In the genomic region with DNA sequence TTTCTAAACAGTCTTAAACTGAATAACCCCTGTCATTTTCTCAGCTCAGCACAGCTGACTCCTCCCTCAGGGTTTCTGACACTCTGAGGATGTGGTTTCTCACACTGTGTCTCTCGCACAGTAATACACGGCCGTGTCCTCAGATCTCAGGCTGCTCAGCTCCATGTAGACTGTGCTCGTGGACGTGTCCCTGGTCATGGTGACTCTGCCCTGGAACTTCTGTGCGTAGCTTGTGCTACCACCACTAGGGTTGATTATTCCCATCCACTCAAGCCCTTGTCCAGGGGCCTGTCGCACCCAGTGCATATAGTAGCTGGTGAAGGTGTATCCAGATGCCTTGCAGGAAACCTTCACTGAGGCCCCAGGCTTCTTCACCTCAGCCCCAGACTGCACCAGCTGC, we compare ENCODE assay signal across 8 cellular contexts.
A peak's percentile ranks its signal among the peaks of the same experiment; 100 is the strongest.
DNase-seq lines count a peak whose midpoint lies in the region; FAIRE-seq and TF ChIP-seq lines count a peak whose summit lies in the region.
"Not testable (repeated sequence)": the region's sequence is repeated elsewhere in the genome, so short reads cannot be mapped to it uniquely, and the experiment has no call there.

No MANE protein-coding gene starts in this region.

- POLR2A ChIA-PET in CD8-positive, alpha-beta memory T cell (lab: Charles Lee) = not testable (repeated sequence)

- H3K4me3 ChIP-seq in CD8-positive, alpha-beta memory T cell (ENCODE audit: low read length) = peak overlapping the region; percentile 30
- not testable (repeated sequence) for H3K4me3 ChIP-seq in kidney (ENCODE audit: low read length in 2 of 2)
- peak overlapping the region; percentile 6 for H3K4me3 ChIP-seq in thymus (ENCODE audit: low read length)

- not testable (repeated sequence) for H3K36me3 ChIP-seq in CD8-positive, alpha-beta memory T cell (ENCODE audit: insufficient read depth, low read length); kidney (ENCODE audit: control insufficient read depth in 1 of 2, insufficient read depth in 2 of 2, low read length in 2 of 2); thymus (ENCODE audit: control insufficient read depth, insufficient read depth)

- 3% methylated on average over 7 of the region's 7 CpGs for WGBS in thymus

- H3K9ac ChIP-seq in kidney (ENCODE audit: low read length in 2 of 2) = not testable (repeated sequence)

- not testable (repeated sequence) for H3K36me3 Mint-ChIP-seq in CD8-positive, alpha-beta memory T cell; T-helper 1 cell treated with Interleukin-12 subunit alpha and Interleukin-12 subunit beta and Interleukin-4 antibody, amounts not matched to agents 30 μg/mL and 1 μg/mL, for 36 hours (ENCODE audit: low read depth); activated naive CD4-positive, alpha-beta T cell treated with anti-CD3 and anti-CD28 coated beads, Interleukin-2, amount 50 U/mL, for 24 hours

- peak; percentile 35 to 78 (median 73) for DNase-seq in CD8-positive, alpha-beta memory T cell
- DNase-seq in activated CD4-positive, alpha-beta T cell treated with anti-CD3 and anti-CD28 coated beads, Interleukin-2, amount 50 U/mL, for 1 hour = peak; percentile 49
- DNase-seq in activated T-cell treated with anti-CD3 and anti-CD28 coated beads, Interleukin-2, amount 50 U/mL, for 48 hours = peak; percentile 60 to 67
- DNase-seq in kidney = peak; percentile 10
- peak; percentile 15 for DNase-seq in stimulated activated CD4-positive, alpha-beta T cell treated with anti-CD3 and anti-CD28 coated beads, Interleukin-4, amount 100 ng/mL, for 1 hour

- peaks cover 79% of the 10 kb centered on the region for H3K4me1 ChIP-seq in CD8-positive, alpha-beta memory T cell (ENCODE audit: insufficient read depth, low read length)
- not testable (repeated sequence) for H3K4me1 ChIP-seq in kidney (ENCODE audit: control insufficient read depth in 1 of 2, insufficient read depth in 1 of 2, low read depth in 1 of 2, low read length in 2 of 2)
- H3K4me1 ChIP-seq in thymus (ENCODE audit: control insufficient read depth, insufficient read depth, low read length) = peaks cover 39% of the 10 kb centered on the region

- not testable (repeated sequence) for H3K27me3 Mint-ChIP-seq in CD8-positive, alpha-beta memory T cell; activated naive CD4-positive, alpha-beta T cell treated with anti-CD3 and anti-CD28 coated beads, Interleukin-2, amount 50 U/mL, for 24 hours
- H3K27me3 Mint-ChIP-seq in T-helper 1 cell treated with Interleukin-12 subunit alpha and Interleukin-12 subunit beta and Interleukin-4 antibody, amounts not matched to agents 30 μg/mL and 1 μg/mL, for 36 hours (ENCODE audit: low read depth) = peaks cover 43% of the 10 kb centered on the region

- H3K27me3 ChIP-seq in CD8-positive, alpha-beta memory T cell (ENCODE audit: insufficient read depth, low read length, poor library complexity, severe bottlenecking); thymus (ENCODE audit: control insufficient read depth, insufficient read depth): not testable (repeated sequence)

- peaks cover 76 to 79% (median 77%) of the 10 kb centered on the region in 3 donors for H3K4me1 Mint-ChIP-seq in CD8-positive, alpha-beta memory T cell
- peaks cover 61% of the 10 kb centered on the region for H3K4me1 Mint-ChIP-seq in T-helper 1 cell treated with Interleukin-12 subunit alpha and Interleukin-12 subunit beta and Interleukin-4 antibody, amounts not matched to agents 30 μg/mL and 1 μg/mL, for 36 hours (ENCODE audit: low read depth)
- H3K4me1 Mint-ChIP-seq in activated naive CD4-positive, alpha-beta T cell treated with anti-CD3 and anti-CD28 coated beads, Interleukin-2, amount 50 U/mL, for 24 hours = peaks cover 82% of the 10 kb centered on the region

- FAIRE-seq in kidney (lab: Jason Lieb, UNC) = not testable (repeated sequence)

- H3K27ac Mint-ChIP-seq in CD8-positive, alpha-beta memory T cell = peak overlapping the region; percentile 74 to 97 (median 96)
- peak overlapping the region; percentile 85 for H3K27ac Mint-ChIP-seq in T-helper 1 cell treated with Interleukin-12 subunit alpha and Interleukin-12 subunit beta and Interleukin-4 antibody, amounts not matched to agents 30 μg/mL and 1 μg/mL, for 36 hours
- H3K27ac Mint-ChIP-seq in activated naive CD4-positive, alpha-beta T cell treated with anti-CD3 and anti-CD28 coated beads, Interleukin-2, amount 50 U/mL, for 24 hours = peak overlapping the region; percentile 71

- not testable (repeated sequence) for TF ChIP-seq CTCF in kidney (IDR thresholded peaks at IDR 0.05; ENCODE audit: borderline replicate concordance, extremely low read depth, insufficient read depth)

- H3K9me3 ChIP-seq in CD8-positive, alpha-beta memory T cell (ENCODE audit: low read length); kidney (ENCODE audit: control insufficient read depth in 1 of 2, low read length in 2 of 2); thymus (ENCODE audit: control insufficient read depth): not testable (repeated sequence)

- CTCF ChIA-PET in CD8-positive, alpha-beta memory T cell (lab: Charles Lee) = interaction anchor here (0.9 to 1.5 kb wide), 6 partner anchors 9 to 42 kb away, joined by 3 to 6 read pairs (median 3); no protein-coding TSS in a partner anchor

- peak overlapping the region; percentile 30 to 86 (median 77) for H3K4me3 Mint-ChIP-seq in CD8-positive, alpha-beta memory T cell
- H3K4me3 Mint-ChIP-seq in T-helper 1 cell treated with Interleukin-12 subunit alpha and Interleukin-12 subunit beta and Interleukin-4 antibody, amounts not matched to agents 30 μg/mL and 1 μg/mL, for 36 hours = peak overlapping the region; percentile 45
- H3K4me3 Mint-ChIP-seq in activated naive CD4-positive, alpha-beta T cell treated with anti-CD3 and anti-CD28 coated beads, Interleukin-2, amount 50 U/mL, for 24 hours = peak overlapping the region; percentile 41

- not testable (repeated sequence) for H3K9me3 Mint-ChIP-seq in CD8-positive, alpha-beta memory T cell; T-helper 1 cell treated with Interleukin-12 subunit alpha and Interleukin-12 subunit beta and Interleukin-4 antibody, amounts not matched to agents 30 μg/mL and 1 μg/mL, for 36 hours; activated naive CD4-positive, alpha-beta T cell treated with anti-CD3 and anti-CD28 coated beads, Interleukin-2, amount 50 U/mL, for 24 hours

- intact Hi-C loops in kidney (cut with DNase I) = not testable (repeated sequence)

- peak overlapping the region; percentile 48 for H3K27ac ChIP-seq in CD8-positive, alpha-beta memory T cell (ENCODE audit: low read depth, low read length)
- not testable (repeated sequence) for H3K27ac ChIP-seq in kidney (ENCODE audit: low read depth in 2 of 2, low read length in 2 of 2)
- peak overlapping the region; percentile 94 for H3K27ac ChIP-seq in thymus (ENCODE audit: low read depth)

Comparison
In these comparisons a context has a peak if more than half of its experiments do, and no peak if none do; other contexts are left out.
1. DNase-seq: peak in every context shown above with its lines; median percentile 73 in CD8-positive, alpha-beta memory T cell; 64 in activated T-cell treated with anti-CD3 and anti-CD28 coated beads, Interleukin-2, amount 50 U/mL, for 48 hours; 49 in activated CD4-positive, alpha-beta T cell treated with anti-CD3 and anti-CD28 coated beads, Interleukin-2, amount 50 U/mL, for 1 hour; 15 in stimulated activated CD4-positive, alpha-beta T cell treated with anti-CD3 and anti-CD28 coated beads, Interleukin-4, amount 100 ng/mL, for 1 hour; 10 in kidney.